In the genomic region with DNA sequence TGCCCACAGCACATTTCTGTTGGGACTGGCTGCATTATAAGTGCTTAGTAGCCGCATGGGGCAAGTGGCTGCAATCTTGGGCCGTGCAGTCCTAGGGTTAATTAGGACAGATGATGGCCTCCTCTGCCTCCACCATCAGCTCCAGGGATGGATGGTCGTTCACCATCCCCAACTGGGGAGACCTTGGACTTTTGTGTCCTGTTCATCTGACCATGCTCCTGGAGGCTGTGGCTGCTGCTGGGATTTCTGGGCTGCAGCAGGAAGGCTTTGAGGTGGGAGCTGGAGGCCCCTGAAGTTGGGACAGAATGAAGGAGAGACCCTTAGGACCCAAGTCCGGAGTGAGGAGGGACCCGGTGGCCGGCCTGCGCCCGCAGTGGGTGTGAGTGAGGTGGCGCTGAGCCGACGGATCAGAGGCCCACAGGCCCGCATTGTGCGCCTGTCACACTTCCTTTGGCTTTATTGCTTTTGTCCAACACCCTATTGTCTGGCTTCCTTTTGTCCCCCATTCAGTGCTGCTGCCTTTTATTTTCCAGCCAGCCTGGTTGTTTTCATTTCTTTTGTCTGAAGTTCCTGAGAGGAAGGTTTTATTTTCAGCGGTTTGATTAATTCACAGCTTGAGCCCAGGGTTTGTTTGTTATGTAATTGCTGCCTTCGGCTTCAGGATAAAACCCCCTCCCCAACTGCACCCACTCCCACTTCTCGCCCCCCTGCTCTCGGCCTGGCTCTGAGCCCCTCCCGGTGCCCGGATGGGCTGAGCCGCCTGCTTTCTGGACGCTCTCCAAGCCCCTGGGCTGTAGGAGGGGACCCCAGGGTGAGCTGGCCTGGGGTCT, we compare ENCODE assay signal across 12 cellular contexts. TPM values are rescaled to one million over a fixed set of nuclear protein-coding genes. Genes with fewer than 3 reads are reported as not detected.
DNase-seq lines count a peak whose midpoint lies in the region; ATAC-seq lines count a peak whose summit lies in the region.
"Had no signal": no experiment of that assay in that cellular context is flagged by ENCODE, and none has a peak within 500 bp of the region (broad histone marks: within the 10 kb centered on the region; RNA-seq: fewer than 3 reads in every experiment).

No MANE protein-coding gene starts in this region.

- no peak overlapping the region for H3K4me3 Mint-ChIP-seq in activated CD4-positive, alpha-beta memory T cell treated with anti-CD3 and anti-CD28 coated beads, Interleukin-2, amount 10 ng/mL, durations not matched to agents 7 days and 5 days
- no peak overlapping the region for H3K4me3 Mint-ChIP-seq in effector memory CD8-positive, alpha-beta T cell
- H3K4me3 Mint-ChIP-seq: activated CD4-positive, alpha-beta memory T cell treated with anti-CD3 and anti-CD28 coated beads for 36 hours had no signal

- DNase-seq in COLO668 (lab: John Stamatoyannopoulos, UW; ENCODE audit: unreplicated experiment) (peak; percentile 87), NCI-H2081 (lab: John Stamatoyannopoulos, UW) (peak; percentile 82 to 89), dermis microvascular lymphatic vessel endothelial cell (ENCODE audit: low read depth in 2 of 2) (peak; percentile 84 to 89), lung microvascular endothelial cell (ENCODE audit: low read depth in 2 of 2) (peak; percentile 61 to 93)
- DNase-seq in stimulated activated CD4-positive, alpha-beta T cell treated with anti-CD3 and anti-CD28 coated beads, Interleukin-2, amount 100 ng/mL, for 24 hours: no peak
- DNase-seq in activated CD4-positive, alpha-beta memory T cell treated with anti-CD3 and anti-CD28 coated beads, Interleukin-2, amount 10 ng/mL, durations not matched to agents 7 days and 5 days: no peak
- no peak for DNase-seq in effector memory CD8-positive, alpha-beta T cell
- DNase-seq: activated CD4-positive, alpha-beta memory T cell treated with anti-CD3 and anti-CD28 coated beads for 36 hours; NCI-H187 treated with DMSO at 0.1 percent for 48 hours; pancreas had no signal

- POLR2A ChIA-PET in activated CD4-positive, alpha-beta memory T cell treated with anti-CD3 and anti-CD28 coated beads, Interleukin-2, amount 10 ng/mL, durations not matched to agents 7 days and 5 days (lab: Charles Lee): no interaction called here

- H3K36me3 Mint-ChIP-seq in activated CD4-positive, alpha-beta memory T cell treated with anti-CD3 and anti-CD28 coated beads, Interleukin-2, amount 10 ng/mL, durations not matched to agents 7 days and 5 days (ENCODE audit: low read depth): no peaks in the 10 kb centered on the region
- H3K36me3 Mint-ChIP-seq in effector memory CD8-positive, alpha-beta T cell (ENCODE audit: insufficient read depth): peaks cover 3% of the 10 kb centered on the region
- H3K36me3 Mint-ChIP-seq: activated CD4-positive, alpha-beta memory T cell treated with anti-CD3 and anti-CD28 coated beads for 36 hours; activated naive CD4-positive, alpha-beta T cell treated with anti-CD3 and anti-CD28 coated beads, Interleukin-2, amount 50 U/mL, for 72 hours had no signal

- no peak overlapping the region for H3K27ac Mint-ChIP-seq in activated CD4-positive, alpha-beta memory T cell treated with anti-CD3 and anti-CD28 coated beads, Interleukin-2, amount 10 ng/mL, durations not matched to agents 7 days and 5 days
- peak overlapping the region in 1 of 2 donors; percentile 85 for H3K27ac Mint-ChIP-seq in effector memory CD8-positive, alpha-beta T cell
- H3K27ac Mint-ChIP-seq: activated CD4-positive, alpha-beta memory T cell treated with anti-CD3 and anti-CD28 coated beads for 36 hours; activated naive CD4-positive, alpha-beta T cell treated with anti-CD3 and anti-CD28 coated beads, Interleukin-2, amount 50 U/mL, for 72 hours had no signal

- ATAC-seq in effector memory CD8-positive, alpha-beta T cell (replicated peaks): no peak
- ATAC-seq in HG02759 (IDR thresholded peaks at IDR 0.05; ENCODE audit: unreplicated experiment): no peak
- ATAC-seq: activated naive CD4-positive, alpha-beta T cell treated with anti-CD3 and anti-CD28 coated beads, Interleukin-2, amount 50 U/mL, for 72 hours; pancreas had no signal

- no peaks in the 10 kb centered on the region for H3K27me3 Mint-ChIP-seq in activated CD4-positive, alpha-beta memory T cell treated with anti-CD3 and anti-CD28 coated beads, Interleukin-2, amount 10 ng/mL, durations not matched to agents 7 days and 5 days
- no peaks in the 10 kb centered on the region for H3K27me3 Mint-ChIP-seq in effector memory CD8-positive, alpha-beta T cell
- H3K27me3 Mint-ChIP-seq: activated CD4-positive, alpha-beta memory T cell treated with anti-CD3 and anti-CD28 coated beads for 36 hours had no signal

- CTCF ChIA-PET in activated CD4-positive, alpha-beta memory T cell treated with anti-CD3 and anti-CD28 coated beads, Interleukin-2, amount 10 ng/mL, durations not matched to agents 7 days and 5 days (lab: Charles Lee): interaction anchor here (0.5 to 1.3 kb wide), 3 partner anchors 9 to 776 kb away, joined by 3 to 5 read pairs (median 4); no protein-coding TSS in a partner anchor

- peaks cover 23% of the 10 kb centered on the region for H3K4me1 Mint-ChIP-seq in activated CD4-positive, alpha-beta memory T cell treated with anti-CD3 and anti-CD28 coated beads, Interleukin-2, amount 10 ng/mL, durations not matched to agents 7 days and 5 days
- peaks cover 13 to 49% of the 10 kb centered on the region in 2 donors for H3K4me1 Mint-ChIP-seq in effector memory CD8-positive, alpha-beta T cell (ENCODE audit: low read depth in 2 of 2)

- no peaks in the 10 kb centered on the region for H3K9me3 Mint-ChIP-seq in activated CD4-positive, alpha-beta memory T cell treated with anti-CD3 and anti-CD28 coated beads, Interleukin-2, amount 10 ng/mL, durations not matched to agents 7 days and 5 days
- H3K9me3 Mint-ChIP-seq in effector memory CD8-positive, alpha-beta T cell: no peaks in the 10 kb centered on the region
- H3K9me3 Mint-ChIP-seq: activated CD4-positive, alpha-beta memory T cell treated with anti-CD3 and anti-CD28 coated beads for 36 hours; activated naive CD4-positive, alpha-beta T cell treated with anti-CD3 and anti-CD28 coated beads, Interleukin-2, amount 50 U/mL, for 72 hours had no signal

RNA-seq across cellular contexts. Expression of gene SOX13, which starts 35.6 kb away (rescaled TPM):
- 7.4 and 8.9 TPM in 2 replicates for total RNA-seq in dermis microvascular lymphatic vessel endothelial cell
- 5.7 and 6.7 TPM in 2 replicates for total RNA-seq in lung microvascular endothelial cell
- total RNA-seq in activated CD4-positive, alpha-beta memory T cell treated with anti-CD3 and anti-CD28 coated beads, Interleukin-2, amount 10 ng/mL, durations not matched to agents 7 days and 5 days: 1 to 10 TPM; 7.4 to 7.8 TPM

RNA-seq across cellular contexts. Expression of gene ETNK2, which starts 43.3 kb away (rescaled TPM):
- 13.0 and 13.6 TPM in 2 replicates for total RNA-seq in dermis microvascular lymphatic vessel endothelial cell
- 6.9 and 9.4 TPM in 2 replicates for total RNA-seq in lung microvascular endothelial cell
- under 1 TPM; 0.08 to 0.18 TPM for total RNA-seq in activated CD4-positive, alpha-beta memory T cell treated with anti-CD3 and anti-CD28 coated beads, Interleukin-2, amount 10 ng/mL, durations not matched to agents 7 days and 5 days

RNA-seq across cellular contexts. Expression of gene REN, which starts 57.6 kb away (rescaled TPM):
- total RNA-seq in dermis microvascular lymphatic vessel endothelial cell (0.13 TPM in 1 of 2 replicates, not detected in the other), lung microvascular endothelial cell (not detected in 2 replicates)
- total RNA-seq in activated CD4-positive, alpha-beta memory T cell treated with anti-CD3 and anti-CD28 coated beads, Interleukin-2, amount 10 ng/mL, durations not matched to agents 7 days and 5 days: not detected
- total RNA-seq: activated CD4-positive, alpha-beta memory T cell treated with anti-CD3 and anti-CD28 coated beads for 36 hours; activated naive CD4-positive, alpha-beta T cell treated with anti-CD3 and anti-CD28 coated beads, Interleukin-2, amount 50 U/mL, for 72 hours; pancreas had no signal

Comparison
In these comparisons a context has a peak if more than half of its experiments do, and no peak if none do; other contexts are left out.
1. DNase-seq: peak in COLO668 (single experiment), NCI-H2081 (2 of 2), dermis microvascular lymphatic vessel endothelial cell (2 of 2) and lung microvascular endothelial cell (2 of 2); none in stimulated activated CD4-positive, alpha-beta T cell treated with anti-CD3 and anti-CD28 coated beads, Interleukin-2, amount 100 ng/mL, for 24 hours (0 of 2), activated CD4-positive, alpha-beta memory T cell treated with anti-CD3 and anti-CD28 coated beads, Interleukin-2, amount 10 ng/mL, durations not matched to agents 7 days and 5 days (single experiment) and effector memory CD8-positive, alpha-beta T cell (0 of 3).